1 cellular context compared by ENCODE assay signal in the genomic region with DNA sequence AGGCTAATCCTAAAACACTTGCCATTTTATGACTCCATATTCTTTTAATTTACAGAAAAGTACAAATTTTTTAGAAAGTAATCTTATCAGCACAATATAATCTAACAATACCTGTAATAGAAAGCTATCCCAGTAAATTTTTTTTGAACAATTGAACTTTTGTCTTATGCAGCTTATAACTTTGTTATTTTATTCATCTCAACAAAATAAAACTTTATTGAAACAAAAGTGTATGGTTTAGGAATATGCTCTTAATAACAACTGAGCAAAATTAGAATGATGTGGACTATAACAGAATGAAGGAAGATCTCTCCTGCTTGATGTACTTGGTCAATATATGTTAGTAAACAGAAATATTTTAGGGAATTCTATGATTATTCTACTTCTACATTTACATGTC.
A peak's percentile ranks its signal among the peaks of the same experiment; 100 is the strongest.
TF ChIP-seq lines count a peak whose summit lies in the region.

No MANE protein-coding gene starts in this region.

TF ChIP-seq in K562, 482 proteins besides CTCF, POLR2A, EP300 and RAD21:
- TF ChIP-seq, protein P1, sequence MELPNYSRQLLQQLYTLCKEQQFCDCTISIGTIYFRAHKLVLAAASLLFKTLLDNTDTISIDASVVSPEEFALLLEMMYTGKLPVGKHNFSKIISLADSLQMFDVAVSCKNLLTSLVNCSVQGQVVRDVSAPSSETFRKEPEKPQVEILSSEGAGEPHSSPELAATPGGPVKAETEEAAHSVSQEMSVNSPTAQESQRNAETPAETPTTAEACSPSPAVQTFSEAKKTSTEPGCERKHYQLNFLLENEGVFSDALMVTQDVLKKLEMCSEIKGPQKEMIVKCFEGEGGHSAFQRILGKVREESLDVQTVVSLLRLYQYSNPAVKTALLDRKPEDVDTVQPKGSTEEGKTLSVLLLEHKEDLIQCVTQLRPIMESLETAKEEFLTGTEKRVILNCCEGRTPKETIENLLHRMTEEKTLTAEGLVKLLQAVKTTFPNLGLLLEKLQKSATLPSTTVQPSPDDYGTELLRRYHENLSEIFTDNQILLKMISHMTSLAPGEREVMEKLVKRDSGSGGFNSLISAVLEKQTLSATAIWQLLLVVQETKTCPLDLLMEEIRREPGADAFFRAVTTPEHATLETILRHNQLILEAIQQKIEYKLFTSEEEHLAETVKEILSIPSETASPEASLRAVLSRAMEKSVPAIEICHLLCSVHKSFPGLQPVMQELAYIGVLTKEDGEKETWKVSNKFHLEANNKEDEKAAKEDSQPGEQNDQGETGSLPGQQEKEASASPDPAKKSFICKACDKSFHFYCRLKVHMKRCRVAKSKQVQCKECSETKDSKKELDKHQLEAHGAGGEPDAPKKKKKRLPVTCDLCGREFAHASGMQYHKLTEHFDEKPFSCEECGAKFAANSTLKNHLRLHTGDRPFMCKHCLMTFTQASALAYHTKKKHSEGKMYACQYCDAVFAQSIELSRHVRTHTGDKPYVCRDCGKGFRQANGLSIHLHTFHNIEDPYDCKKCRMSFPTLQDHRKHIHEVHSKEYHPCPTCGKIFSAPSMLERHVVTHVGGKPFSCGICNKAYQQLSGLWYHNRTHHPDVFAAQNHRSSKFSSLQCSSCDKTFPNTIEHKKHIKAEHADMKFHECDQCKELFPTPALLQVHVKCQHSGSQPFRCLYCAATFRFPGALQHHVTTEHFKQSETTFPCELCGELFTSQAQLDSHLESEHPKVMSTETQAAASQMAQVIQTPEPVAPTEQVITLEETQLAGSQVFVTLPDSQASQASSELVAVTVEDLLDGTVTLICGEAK (IDR thresholded peaks at IDR 0.05): peak; percentile 92
- TF ChIP-seq, protein P1 (CRISPR knock-in tag; IDR thresholded peaks at IDR 0.05): peak; percentile 49; the same call in 1 of the 2 replicates
